In the genomic region with DNA sequence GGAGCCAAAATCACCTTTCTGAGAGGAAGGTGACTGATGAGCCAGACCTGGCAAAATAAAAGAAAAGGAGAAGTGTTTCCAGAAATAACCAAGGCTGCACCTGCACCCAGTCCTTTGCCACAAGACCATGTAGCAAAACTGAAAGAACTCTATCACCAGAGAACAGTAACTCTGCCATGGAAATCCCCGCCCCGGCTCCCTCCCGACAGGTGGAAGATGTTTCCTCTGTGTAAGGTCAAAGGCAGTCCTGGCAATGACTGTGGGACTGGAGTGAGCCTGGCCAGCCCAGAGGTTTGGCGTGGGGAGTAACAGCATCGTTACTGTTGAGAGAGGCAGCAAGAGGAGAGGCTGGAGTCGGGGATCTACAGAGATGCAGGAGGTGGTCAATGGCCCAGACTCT, we compare ENCODE assay signal across 8 cellular contexts. TPM values are rescaled to one million over a fixed set of nuclear protein-coding genes. Genes with fewer than 3 reads are reported as not detected.
DNase-seq lines count a peak whose midpoint lies in the region; ATAC-seq and TF ChIP-seq lines count a peak whose summit lies in the region.

No MANE protein-coding gene starts in this region.

- no peaks in the 10 kb centered on the region for H3K36me3 ChIP-seq in osteoblast (ENCODE audit: insufficient read depth, low read length)

- H3K27ac ChIP-seq in epithelial cell of prostate (peak overlapping the region; percentile 87), osteoblast (ENCODE audit: low read depth, low read length) (no peak overlapping the region)

- no peaks in the 10 kb centered on the region for H3K9me3 ChIP-seq in osteoblast (ENCODE audit: low read depth, low read length)

- peak; percentile 62 for DNase-seq in GM13977 (ENCODE audit: low spot score)
- no peak for DNase-seq in epithelial cell of prostate (ENCODE audit: low read depth, low spot score)
- DNase-seq in osteoblast (ENCODE audit: insufficient read length, low spot score, missing footprints) = no peak
- no peak for DNase-seq in NCI-H748 treated with DMSO at 0.1 percent for 48 hours (lab: John Stamatoyannopoulos, UW)
- no peak for DNase-seq in AG08395 (ENCODE audit: low spot score)
- DNase-seq in UCSD-AML1 (lab: John Stamatoyannopoulos, UW; ENCODE audit: unreplicated experiment) = no peak

- peaks cover 26% of the 10 kb centered on the region for H3K4me1 ChIP-seq in osteoblast (ENCODE audit: insufficient read depth, low read length)

- in situ Hi-C loops in GM13977 (cut with MboI; ENCODE audit: low pct_unique_long_range_greater_than_20kb, low sequenced_read_pairs, unreplicated experiment) = no loop called here

- TF ChIP-seq CTCF in GM13977 (IDR thresholded peaks at IDR 0.05; ENCODE audit: extremely low read depth, insufficient read depth, missing control alignments) (no peak), osteoblast (IDR thresholded peaks at IDR 0.05; ENCODE audit: extremely low read depth, low read depth, low read length) (no peak)

- H2AFZ ChIP-seq in osteoblast (ENCODE audit: low read length) = no peak overlapping the region

- H3K27me3 ChIP-seq in osteoblast (ENCODE audit: insufficient read depth, low read length) = no peaks in the 10 kb centered on the region

- H3K4me3 ChIP-seq in osteoblast (ENCODE audit: insufficient read depth, low read length) = no peak overlapping the region

- peaks cover 53% of the 10 kb centered on the region for H4K20me1 ChIP-seq in osteoblast (ENCODE audit: insufficient read depth, low read length)

- H3K79me2 ChIP-seq in osteoblast (ENCODE audit: insufficient read depth, low read length) = peaks cover 94% of the 10 kb centered on the region

- H3K4me2 ChIP-seq in osteoblast (ENCODE audit: insufficient read depth, low read length) = no peak overlapping the region

- ATAC-seq in GM19463 (IDR thresholded peaks at IDR 0.05; ENCODE audit: unreplicated experiment) = peak; percentile 70
- ATAC-seq in HG03196 (IDR thresholded peaks at IDR 0.05; ENCODE audit: unreplicated experiment) = peak; percentile 72

RNA-seq across cellular contexts. Expression of a gene that starts 42.3 kb away (rescaled TPM):
- 15.3 and 17.4 TPM in 2 replicates for total RNA-seq in osteoblast
